Comparison of ENCODE assay signal across 19 cellular contexts in the genomic region with DNA sequence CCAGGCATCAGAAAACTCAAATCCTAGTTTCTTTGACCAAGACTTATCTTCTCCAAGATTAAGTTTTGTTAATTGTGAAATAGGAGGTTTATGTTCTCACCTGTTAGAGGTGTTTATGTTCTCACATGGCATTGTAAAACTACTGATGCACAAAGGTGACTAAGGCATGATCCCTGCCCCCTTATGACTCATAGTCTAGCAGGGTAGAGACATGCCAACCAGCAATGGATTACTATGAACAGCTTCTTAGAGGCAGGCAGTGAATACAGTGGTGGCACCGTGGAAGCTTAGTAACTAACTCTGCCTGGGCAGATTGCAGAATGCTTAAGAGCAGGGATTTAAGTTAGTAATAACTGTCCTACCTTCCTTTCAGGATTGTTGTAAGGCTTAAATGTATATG.
"Had no signal": no experiment of that assay in that cellular context is flagged by ENCODE, and none has a peak within 500 bp of the region (broad histone marks: within the 10 kb centered on the region; RNA-seq: fewer than 3 reads in every experiment).

No MANE protein-coding gene starts in this region.

- H3K4me3 ChIP-seq: tibial nerve had no signal

- H3K9me3 ChIP-seq: tibial nerve had no signal

- H3K36me3 ChIP-seq: brain microvascular endothelial cell, tibial nerve had no signal

- H3K4me1 Mint-ChIP-seq: nephron; stimulated activated naive B cell treated with anti-CD40 and anti-IgM and Interleukin-4, amounts not matched to agents 10 μg/mL and 1 μg/mL and 100 μg/mL, for 72 hours; T-helper 17 cell had no signal

- H3K27ac Mint-ChIP-seq: activated CD8-positive, alpha-beta T cell treated with anti-CD3 and anti-CD28 coated beads, Interleukin-2, amount 10 ng/mL, durations not matched to agents 7 days and 5 days; activated naive CD8-positive, alpha-beta T cell; effector memory CD8-positive, alpha-beta T cell; nephron; stimulated activated naive B cell treated with anti-CD40 and anti-IgM and Interleukin-4, amounts not matched to agents 10 μg/mL and 1 μg/mL and 100 μg/mL, for 72 hours; T-helper 17 cell had no signal

- H3K4me1 ChIP-seq: tibial nerve had no signal

- H3K36me3 Mint-ChIP-seq: activated naive CD8-positive, alpha-beta T cell; stimulated activated naive B cell treated with anti-CD40 and anti-IgM and Interleukin-4, amounts not matched to agents 10 μg/mL and 1 μg/mL and 100 μg/mL, for 72 hours had no signal

- H3K27me3 ChIP-seq: brain microvascular endothelial cell, tibial nerve had no signal

- FAIRE-seq: islet of Langerhans had no signal

- DNase-seq: activated CD4-positive, alpha-beta T cell treated with anti-CD3 and anti-CD28 coated beads for 48 hours; activated CD8-positive, alpha-beta memory T cell treated with anti-CD3 and anti-CD28 coated beads, Interleukin-2, amount 50 U/mL, for 4 hours; activated CD8-positive, alpha-beta T cell treated with anti-CD3 and anti-CD28 coated beads, Interleukin-2, amount 10 ng/mL, durations not matched to agents 7 days and 5 days; activated gamma-delta T cell treated with Interleukin-2 at 50 U/mL for 16 hours; brain microvascular endothelial cell; cerebellar nuclear complex; effector memory CD8-positive, alpha-beta T cell; erythroblast; left ventricle myocardium superior; mesenchymal stem cell; posterior cingulate gyrus; stimulated activated CD4-positive, alpha-beta T cell treated with anti-CD3 and anti-CD28 coated beads, Interleukin-15, amount 100 ng/mL, for 24 hours; stimulated activated CD4-positive, alpha-beta T cell treated with anti-CD3 and anti-CD28 coated beads, Interleukin-4, amount 100 ng/mL, for 1 hour; stimulated activated naive B cell treated with anti-CD40 and anti-IgM and Interleukin-4, amounts not matched to agents 10 μg/mL and 1 μg/mL and 100 μg/mL, for 72 hours; T-helper 17 cell had no signal

- H3K27me3 Mint-ChIP-seq: stimulated activated naive B cell treated with anti-CD40 and anti-IgM and Interleukin-4, amounts not matched to agents 10 μg/mL and 1 μg/mL and 100 μg/mL, for 72 hours; T-helper 17 cell had no signal

- ATAC-seq: activated CD8-positive, alpha-beta T cell treated with anti-CD3 and anti-CD28 coated beads, Interleukin-2, amount 10 ng/mL, durations not matched to agents 7 days and 5 days; effector memory CD8-positive, alpha-beta T cell; left ventricle myocardium superior; stimulated activated naive B cell treated with anti-CD40 and anti-IgM and Interleukin-4, amounts not matched to agents 10 μg/mL and 1 μg/mL and 100 μg/mL, for 72 hours; T-helper 17 cell had no signal

- H3K9me3 Mint-ChIP-seq: nephron; stimulated activated naive B cell treated with anti-CD40 and anti-IgM and Interleukin-4, amounts not matched to agents 10 μg/mL and 1 μg/mL and 100 μg/mL, for 72 hours had no signal

- H3K4me3 Mint-ChIP-seq: activated CD8-positive, alpha-beta T cell treated with anti-CD3 and anti-CD28 coated beads, Interleukin-2, amount 10 ng/mL, durations not matched to agents 7 days and 5 days; activated naive CD8-positive, alpha-beta T cell; effector memory CD8-positive, alpha-beta T cell; nephron; stimulated activated naive B cell treated with anti-CD40 and anti-IgM and Interleukin-4, amounts not matched to agents 10 μg/mL and 1 μg/mL and 100 μg/mL, for 72 hours; T-helper 17 cell had no signal

- H3K27ac ChIP-seq: brain microvascular endothelial cell, tibial nerve had no signal
